14 cellular contexts compared by ENCODE assay signal in genomic region chr13:25971077-25971476, GRCh38.
DNase-seq lines count a peak whose midpoint lies in the region; ATAC-seq and TF ChIP-seq lines count a peak whose summit lies in the region.
"Had no signal": no experiment of that assay in that cellular context is flagged by ENCODE, and none has a peak within 500 bp of the region (broad histone marks: within the 10 kb centered on the region; RNA-seq: fewer than 3 reads in every experiment).

No MANE protein-coding gene starts in this region.

- no peaks in the 10 kb centered on the region for H3K27me3 Mint-ChIP-seq in activated naive CD8-positive, alpha-beta T cell
- H3K27me3 Mint-ChIP-seq in activated naive CD8-positive, alpha-beta T cell treated with anti-CD3 and anti-CD28 coated beads for 36 hours, result no peaks in the 10 kb centered on the region

- H3K27ac ChIP-seq in SK-N-MC (0 out of 2 replicates have a peak overlapping the region, but pooled peaks have one; percentile 39), esophagus muscularis mucosa (replicated peaks in 1 of 4) (no peak overlapping the region), RWPE1 (no peak overlapping the region), stomach (no peak overlapping the region)
- H3K27ac ChIP-seq: right atrium auricular region, thoracic aorta had no signal

- H3K4me1 Mint-ChIP-seq in activated naive CD8-positive, alpha-beta T cell (ENCODE audit: low read depth), result peaks cover 49% of the 10 kb centered on the region
- peaks cover 31% of the 10 kb centered on the region for H3K4me1 Mint-ChIP-seq in activated naive CD8-positive, alpha-beta T cell treated with anti-CD3 and anti-CD28 coated beads for 36 hours
- H3K4me1 Mint-ChIP-seq in stimulated activated effector memory CD8-positive, alpha-beta T cell treated with anti-CD3 and anti-CD28 coated beads, Interleukin-12 subunit alpha, Interleukin-12 subunit beta, amount 100 ng/mL, for 72 hours, result peaks cover 29% of the 10 kb centered on the region

- WGBS in esophagus muscularis mucosa, result 85% methylated on average over 2 of the region's 2 CpGs
- 71 to 87% (median 83%) methylated on average over 2 of the region's 2 CpGs for WGBS in stomach, 5 donors

- CTCF ChIA-PET in RWPE1 (lab: Yijun Ruan, JAX), result interaction anchor here (0.6 to 0.7 kb wide), 3 partner anchors 9 to 397 kb away, joined by 3 read pairs; no protein-coding TSS in a partner anchor

- intact Hi-C loops in esophagus muscularis mucosa (cut with DNase I) (no loop called here), stomach (cut with DNase I; ENCODE audit: low total_unique reads) (no loop called here)

- H3K9ac ChIP-seq in SK-N-MC (ENCODE audit: insufficient read length), result no peak overlapping the region

- H3K4me3 ChIP-seq in SK-N-MC, result no peak overlapping the region
- no peak overlapping the region for H3K4me3 ChIP-seq in esophagus muscularis mucosa
- no peak overlapping the region for H3K4me3 ChIP-seq in stomach
- H3K4me3 ChIP-seq: right atrium auricular region, thoracic aorta had no signal

- no peak for TF ChIP-seq EP300 in esophagus muscularis mucosa (IDR thresholded peaks at IDR 0.05)
- no peak for TF ChIP-seq EP300 in stomach (IDR thresholded peaks at IDR 0.05)

- TF ChIP-seq CTCF in esophagus muscularis mucosa (IDR thresholded peaks at IDR 0.05) (no peak), RWPE1 (conservative IDR thresholded peaks at IDR 0.05; ENCODE audit: low read depth) (no peak), stomach (IDR thresholded peaks at IDR 0.05) (no peak)

- no peak for DNase-seq in activated naive CD8-positive, alpha-beta T cell treated with anti-CD3 and anti-CD28 coated beads for 36 hours
- no peak for DNase-seq in SK-N-MC (ENCODE audit: low read depth, low spot score)
- DNase-seq in esophagus muscularis mucosa (ENCODE audit: extremely low spot score), result peak; percentile 50
- DNase-seq in stimulated activated effector memory CD8-positive, alpha-beta T cell treated with anti-CD3 and anti-CD28 coated beads, Interleukin-12 subunit alpha, Interleukin-12 subunit beta, amount 100 ng/mL, for 72 hours (ENCODE audit: low spot score in 2 of 2), result no peak
- DNase-seq in NOMO-1 treated with DMSO at 0.1 percent for 48 hours (lab: John Stamatoyannopoulos, UW; ENCODE audit: unreplicated experiment), result no peak
- no peak for DNase-seq in RWPE1 (ENCODE audit: low spot score)
- no peak for DNase-seq in stomach
- DNase-seq: COR-L47, Kasumi-1, NCI-H1105, occipital lobe had no signal

- H3K36me3 ChIP-seq in SK-N-MC (ENCODE audit: insufficient read depth, low read length) (no peaks in the 10 kb centered on the region), esophagus muscularis mucosa (no peaks in the 10 kb centered on the region), stomach (no peaks in the 10 kb centered on the region)
- H3K36me3 ChIP-seq: right atrium auricular region, thoracic aorta had no signal

- TF ChIP-seq POLR2A in esophagus muscularis mucosa (IDR thresholded peaks at IDR 0.05; ENCODE audit: low read depth), result no peak
- TF ChIP-seq POLR2A in stomach (IDR thresholded peaks at IDR 0.05), result no peak

- H3K4me3 Mint-ChIP-seq in activated naive CD8-positive, alpha-beta T cell, result no peak overlapping the region
- no peak overlapping the region for H3K4me3 Mint-ChIP-seq in activated naive CD8-positive, alpha-beta T cell treated with anti-CD3 and anti-CD28 coated beads for 36 hours
- H3K4me3 Mint-ChIP-seq in stimulated activated effector memory CD8-positive, alpha-beta T cell treated with anti-CD3 and anti-CD28 coated beads, Interleukin-12 subunit alpha, Interleukin-12 subunit beta, amount 100 ng/mL, for 72 hours, result no peak overlapping the region

- peaks cover 0 to 5% (median 0%) of the 10 kb centered on the region in 4 donors for H3K27me3 ChIP-seq in esophagus muscularis mucosa
- peaks cover 0 to 7% (median 0%) of the 10 kb centered on the region in 3 donors for H3K27me3 ChIP-seq in stomach
- H3K27me3 ChIP-seq: right atrium auricular region had no signal

- no peaks in the 10 kb centered on the region for H3K36me3 Mint-ChIP-seq in activated naive CD8-positive, alpha-beta T cell
- H3K36me3 Mint-ChIP-seq in activated naive CD8-positive, alpha-beta T cell treated with anti-CD3 and anti-CD28 coated beads for 36 hours, result no peaks in the 10 kb centered on the region
- H3K36me3 Mint-ChIP-seq in stimulated activated effector memory CD8-positive, alpha-beta T cell treated with anti-CD3 and anti-CD28 coated beads, Interleukin-12 subunit alpha, Interleukin-12 subunit beta, amount 100 ng/mL, for 72 hours, result no peaks in the 10 kb centered on the region

- POLR2A ChIA-PET in RWPE1 (lab: Yijun Ruan, JAX; ENCODE audit: low non-redundant PET), result no interaction called here

- no peaks in the 10 kb centered on the region for H3K9me3 ChIP-seq in SK-N-MC (ENCODE audit: low read depth, low read length)
- no peaks in the 10 kb centered on the region for H3K9me3 ChIP-seq in esophagus muscularis mucosa
- no peaks in the 10 kb centered on the region for H3K9me3 ChIP-seq in stomach
- H3K9me3 ChIP-seq: right atrium auricular region, thoracic aorta had no signal

- H3K9me3 Mint-ChIP-seq in activated naive CD8-positive, alpha-beta T cell (ENCODE audit: low read depth), result no peaks in the 10 kb centered on the region
- no peaks in the 10 kb centered on the region for H3K9me3 Mint-ChIP-seq in activated naive CD8-positive, alpha-beta T cell treated with anti-CD3 and anti-CD28 coated beads for 36 hours
- no peaks in the 10 kb centered on the region for H3K9me3 Mint-ChIP-seq in stimulated activated effector memory CD8-positive, alpha-beta T cell treated with anti-CD3 and anti-CD28 coated beads, Interleukin-12 subunit alpha, Interleukin-12 subunit beta, amount 100 ng/mL, for 72 hours

- ATAC-seq in stimulated activated effector memory CD8-positive, alpha-beta T cell treated with anti-CD3 and anti-CD28 coated beads, Interleukin-12 subunit alpha, Interleukin-12 subunit beta, amount 100 ng/mL, for 72 hours, result peak; percentile 8

- H3K27ac Mint-ChIP-seq in activated naive CD8-positive, alpha-beta T cell, result peak overlapping the region; percentile 5
- H3K27ac Mint-ChIP-seq in activated naive CD8-positive, alpha-beta T cell treated with anti-CD3 and anti-CD28 coated beads for 36 hours, result no peak overlapping the region
- H3K27ac Mint-ChIP-seq in stimulated activated effector memory CD8-positive, alpha-beta T cell treated with anti-CD3 and anti-CD28 coated beads, Interleukin-12 subunit alpha, Interleukin-12 subunit beta, amount 100 ng/mL, for 72 hours, result no peak overlapping the region

- H3K4me1 ChIP-seq in esophagus muscularis mucosa (no peaks in the 10 kb centered on the region), stomach (no peaks in the 10 kb centered on the region)
- H3K4me1 ChIP-seq: right atrium auricular region had no signal
